Comparison of ENCODE assay signal across 8 cellular contexts in the genomic region with DNA sequence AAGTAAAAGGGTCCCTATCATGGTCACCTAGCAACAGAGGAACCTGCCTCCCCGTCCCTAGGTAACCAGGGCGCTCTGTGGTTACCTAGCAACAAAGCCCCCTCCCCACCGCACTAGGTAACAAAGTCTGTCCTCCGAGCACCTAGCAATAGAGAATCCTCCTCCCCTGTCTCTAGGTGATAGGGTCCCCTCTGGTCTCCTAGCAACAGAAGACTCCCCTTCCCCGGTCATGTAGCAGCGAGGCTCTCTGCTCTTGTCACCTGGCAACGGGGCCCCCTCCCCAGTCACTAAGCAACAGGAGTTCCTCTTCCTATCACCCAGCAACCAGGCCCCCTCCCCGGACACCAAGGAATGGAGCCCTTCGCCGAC. TPM values are rescaled to one million over a fixed set of nuclear protein-coding genes. Genes with fewer than 3 reads are reported as not detected.
DNase-seq lines count a peak whose midpoint lies in the region; ATAC-seq and TF ChIP-seq lines count a peak whose summit lies in the region.

No MANE protein-coding gene starts in this region.

- ATAC-seq in activated CD8-positive, alpha-beta memory T cell treated with anti-CD3 and anti-CD28 coated beads, Interleukin-2, amount 10 ng/mL, durations not matched to agents 7 days and 5 days, result no peak
- ATAC-seq in HG02870 (IDR thresholded peaks at IDR 0.05; ENCODE audit: unreplicated experiment), result no peak

- H3K27me3 ChIP-seq in OCI-LY1 (ENCODE audit: insufficient read depth, low read length) (no peaks in the 10 kb centered on the region), endocrine pancreas (ENCODE audit: control insufficient read depth, insufficient read depth, low read length) (no peaks in the 10 kb centered on the region), neuronal stem cell (ENCODE audit: control insufficient read depth in 3 of 3, insufficient read depth in 3 of 3, low read depth in 1 of 3, low read length in 3 of 3) (no peaks in the 10 kb centered on the region)

- peaks cover 4% of the 10 kb centered on the region for H3K27me3 Mint-ChIP-seq in activated CD8-positive, alpha-beta memory T cell treated with anti-CD3 and anti-CD28 coated beads, Interleukin-2, amount 10 ng/mL, durations not matched to agents 7 days and 5 days

- peak overlapping the region; percentile 49 for H2BK5ac ChIP-seq in neuronal stem cell (ENCODE audit: low read length)

- H3K9me3 ChIP-seq in OCI-LY1 (ENCODE audit: low read length), result no peaks in the 10 kb centered on the region
- H3K9me3 ChIP-seq in endocrine pancreas (ENCODE audit: control insufficient read depth, low read length), result no peaks in the 10 kb centered on the region
- no peaks in the 10 kb centered on the region for H3K9me3 ChIP-seq in neuronal stem cell (replicated peaks in 1 of 2; ENCODE audit: control insufficient read depth in 2 of 2, insufficient read depth in 1 of 2, low read depth in 1 of 2, low read length in 2 of 2)

- CTCF ChIA-PET in activated CD8-positive, alpha-beta memory T cell treated with anti-CD3 and anti-CD28 coated beads, Interleukin-2, amount 10 ng/mL, durations not matched to agents 7 days and 5 days (lab: Charles Lee), result interaction anchor here (1.0 to 2.9 kb wide), 9 partner anchors 26 to 182 kb away, joined by 3 to 13 read pairs (median 5); no protein-coding TSS in a partner anchor

- no peaks in the 10 kb centered on the region for H3K79me1 ChIP-seq in neuronal stem cell (ENCODE audit: low read depth, low read length)

- H4K91ac ChIP-seq in neuronal stem cell (ENCODE audit: low read depth, low read length, poor library complexity), result no peak overlapping the region

- H3K27ac ChIP-seq in OCI-LY1 (ENCODE audit: low read depth, low read length, poor library complexity, severe bottlenecking), result no peak overlapping the region
- H3K27ac ChIP-seq in neuronal stem cell (replicated peaks; ENCODE audit: low read length), result peak overlapping the region; percentile 56

- H3K9ac ChIP-seq in OCI-LY1 (ENCODE audit: low read length) (peak overlapping the region; percentile 45; the same call in 1 of the 2 replicates), endocrine pancreas (ENCODE audit: control insufficient read depth, insufficient read depth, low read length) (peak overlapping the region; percentile 31), neuronal stem cell (ENCODE audit: low read depth, low read length, poor library complexity) (peak overlapping the region; percentile 30)

- no peaks in the 10 kb centered on the region for H3K9me3 Mint-ChIP-seq in activated CD8-positive, alpha-beta memory T cell treated with anti-CD3 and anti-CD28 coated beads, Interleukin-2, amount 10 ng/mL, durations not matched to agents 7 days and 5 days (ENCODE audit: low read depth)

- no peak overlapping the region for H2AFZ ChIP-seq in OCI-LY1 (ENCODE audit: low read length)
- peak overlapping the region; percentile 88 for H2AFZ ChIP-seq in neuronal stem cell (ENCODE audit: low read length)

- H3K4me3 Mint-ChIP-seq in activated CD8-positive, alpha-beta memory T cell treated with anti-CD3 and anti-CD28 coated beads, Interleukin-2, amount 10 ng/mL, durations not matched to agents 7 days and 5 days, result peak overlapping the region; percentile 93

- H2BK12ac ChIP-seq in neuronal stem cell (ENCODE audit: low read length), result no peak overlapping the region

- no peak overlapping the region for H4K8ac ChIP-seq in neuronal stem cell (ENCODE audit: low read depth, low read length)

- no peak for TF ChIP-seq CTCF in OCI-LY1 (IDR thresholded peaks at IDR 0.05; ENCODE audit: low read length)

- H3K36me3 Mint-ChIP-seq in activated CD8-positive, alpha-beta memory T cell treated with anti-CD3 and anti-CD28 coated beads, Interleukin-2, amount 10 ng/mL, durations not matched to agents 7 days and 5 days, result no peaks in the 10 kb centered on the region

- no peaks in the 10 kb centered on the region for H3F3A ChIP-seq in OCI-LY1 (ENCODE audit: insufficient read depth, low read length)

- peak overlapping the region; percentile 67 for H3K4me3 ChIP-seq in OCI-LY1 (ENCODE audit: low read depth, low read length, poor library complexity, severe bottlenecking)
- H3K4me3 ChIP-seq in endocrine pancreas (ENCODE audit: control insufficient read depth, insufficient read depth, low read length), result no peak overlapping the region
- peak overlapping the region; percentile 57 to 77 for H3K4me3 ChIP-seq in neuronal stem cell (ENCODE audit: low read length in 2 of 2)

- no peaks in the 10 kb centered on the region for H3K36me3 ChIP-seq in OCI-LY1 (ENCODE audit: insufficient read depth, low read length)
- H3K36me3 ChIP-seq in endocrine pancreas (ENCODE audit: control insufficient read depth, insufficient read depth, low read length), result no peaks in the 10 kb centered on the region
- H3K36me3 ChIP-seq in neuronal stem cell (replicated peaks in 1 of 2; ENCODE audit: control insufficient read depth in 2 of 2, insufficient read depth in 2 of 2, low read length in 2 of 2), result peaks cover 0 to 3% of the 10 kb centered on the region in 2 donors

- H3K4me1 Mint-ChIP-seq in activated CD8-positive, alpha-beta memory T cell treated with anti-CD3 and anti-CD28 coated beads, Interleukin-2, amount 10 ng/mL, durations not matched to agents 7 days and 5 days, result peaks cover 15% of the 10 kb centered on the region

- H3K4me1 ChIP-seq in OCI-LY1 (ENCODE audit: insufficient read depth, low read length, severe bottlenecking) (peaks cover 14% of the 10 kb centered on the region), endocrine pancreas (ENCODE audit: control insufficient read depth, insufficient read depth, low read length) (no peaks in the 10 kb centered on the region), neuronal stem cell (ENCODE audit: control insufficient read depth in 2 of 2, insufficient read depth in 1 of 2, low read depth in 1 of 2, low read length in 2 of 2) (peaks cover 26 to 46% of the 10 kb centered on the region in 2 donors)

- no peaks in the 10 kb centered on the region for H3K79me2 ChIP-seq in OCI-LY1 (ENCODE audit: insufficient read depth, low read length)

- no CpG with 5 or more reads among the region's 10 CpGs for WGBS in neuronal stem cell (ENCODE audit: extremely low coverage in 2 of 2, insufficient read length in 2 of 2, insufficient replicate concordance in 1 of 2), 2 donors

- H3K27ac Mint-ChIP-seq in activated CD8-positive, alpha-beta memory T cell treated with anti-CD3 and anti-CD28 coated beads, Interleukin-2, amount 10 ng/mL, durations not matched to agents 7 days and 5 days, result peak overlapping the region; percentile 89

- H2BK120ac ChIP-seq in neuronal stem cell (ENCODE audit: low read depth, low read length), result peak overlapping the region; percentile 2

- DNase-seq in activated CD8-positive, alpha-beta memory T cell treated with anti-CD3 and anti-CD28 coated beads, Interleukin-2, amount 10 ng/mL, durations not matched to agents 7 days and 5 days, result no peak
- no peak for DNase-seq in activated CD8-positive, alpha-beta memory T cell treated with anti-CD3 and anti-CD28 coated beads, Interleukin-2, amount 50 U/mL, for 4 hours
- DNase-seq in neuronal stem cell (ENCODE audit: low spot score) (no peak), CD1c-positive myeloid dendritic cell (ENCODE audit: extremely low spot score) (no peak), kidney tubule cell (ENCODE audit: low spot score) (no peak)

- H3K23ac ChIP-seq in neuronal stem cell (ENCODE audit: low read depth, low read length, poor library complexity), result peak overlapping the region; percentile 85

- H2AK5ac ChIP-seq in neuronal stem cell (ENCODE audit: low read depth, low read length), result no peak overlapping the region

- no peaks in the 10 kb centered on the region for H4K20me1 ChIP-seq in OCI-LY1 (ENCODE audit: insufficient read depth, low read length)

- no peak overlapping the region for H3K4ac ChIP-seq in neuronal stem cell (ENCODE audit: low read length)

- no peak overlapping the region for H3K14ac ChIP-seq in neuronal stem cell (ENCODE audit: low read length)

- H3K4me2 ChIP-seq in OCI-LY1 (ENCODE audit: low read length) (peak overlapping the region; percentile 80), neuronal stem cell (ENCODE audit: insufficient read depth, low read length, poor library complexity, severe bottlenecking) (peak overlapping the region; percentile 87)

- H2BK15ac ChIP-seq in neuronal stem cell (ENCODE audit: low read length), result no peak overlapping the region

- H3K18ac ChIP-seq in neuronal stem cell (ENCODE audit: low read length), result peak overlapping the region; percentile 70

- H3K9me2 ChIP-seq in OCI-LY1 (ENCODE audit: low read depth, low read length), result no peaks in the 10 kb centered on the region

RNA-seq across cellular contexts. Expression of a gene that starts 0.3 kb away (rescaled TPM):
- 10 to 100 TPM; 40.2 to 41.7 TPM for total RNA-seq in activated CD8-positive, alpha-beta memory T cell treated with anti-CD3 and anti-CD28 coated beads, Interleukin-2, amount 10 ng/mL, durations not matched to agents 7 days and 5 days
- polyA plus RNA-seq in neuronal stem cell (2013, experiment 1 of 2), result 2.7 TPM
- polyA plus RNA-seq in neuronal stem cell (2013, experiment 2 of 2), result 2.8 TPM

RNA-seq across cellular contexts. Expression of a gene that starts 3.0 kb away (rescaled TPM):
- not detected for total RNA-seq in activated CD8-positive, alpha-beta memory T cell treated with anti-CD3 and anti-CD28 coated beads, Interleukin-2, amount 10 ng/mL, durations not matched to agents 7 days and 5 days
- polyA plus RNA-seq in neuronal stem cell (2013, experiment 1 of 2), result not detected
- polyA plus RNA-seq in neuronal stem cell (2013, experiment 2 of 2), result not detected

RNA-seq across cellular contexts. Expression of a gene that starts 34.0 kb away (rescaled TPM):
- total RNA-seq in activated CD8-positive, alpha-beta memory T cell treated with anti-CD3 and anti-CD28 coated beads, Interleukin-2, amount 10 ng/mL, durations not matched to agents 7 days and 5 days, result not detected
- 9.4 TPM for polyA plus RNA-seq in neuronal stem cell (2013, experiment 1 of 2)
- 8.0 TPM for polyA plus RNA-seq in neuronal stem cell (2013, experiment 2 of 2)

RNA-seq across cellular contexts. Expression of a gene that starts 34.4 kb away (rescaled TPM):
- total RNA-seq in activated CD8-positive, alpha-beta memory T cell treated with anti-CD3 and anti-CD28 coated beads, Interleukin-2, amount 10 ng/mL, durations not matched to agents 7 days and 5 days, result 10 to 100 TPM; 47.8 to 57.2 TPM
- 57.0 TPM for polyA plus RNA-seq in neuronal stem cell (2013, experiment 1 of 2)
- 55.4 TPM for polyA plus RNA-seq in neuronal stem cell (2013, experiment 2 of 2)

RNA-seq across cellular contexts. Expression of a gene that starts 57.6 kb away (rescaled TPM):
- not detected for total RNA-seq in activated CD8-positive, alpha-beta memory T cell treated with anti-CD3 and anti-CD28 coated beads, Interleukin-2, amount 10 ng/mL, durations not matched to agents 7 days and 5 days
- 78.7 TPM for polyA plus RNA-seq in neuronal stem cell (2013, experiment 1 of 2)
- polyA plus RNA-seq in neuronal stem cell (2013, experiment 2 of 2), result 78.4 TPM
